Comparison of ENCODE assay signal across 17 cellular contexts in the genomic region with DNA sequence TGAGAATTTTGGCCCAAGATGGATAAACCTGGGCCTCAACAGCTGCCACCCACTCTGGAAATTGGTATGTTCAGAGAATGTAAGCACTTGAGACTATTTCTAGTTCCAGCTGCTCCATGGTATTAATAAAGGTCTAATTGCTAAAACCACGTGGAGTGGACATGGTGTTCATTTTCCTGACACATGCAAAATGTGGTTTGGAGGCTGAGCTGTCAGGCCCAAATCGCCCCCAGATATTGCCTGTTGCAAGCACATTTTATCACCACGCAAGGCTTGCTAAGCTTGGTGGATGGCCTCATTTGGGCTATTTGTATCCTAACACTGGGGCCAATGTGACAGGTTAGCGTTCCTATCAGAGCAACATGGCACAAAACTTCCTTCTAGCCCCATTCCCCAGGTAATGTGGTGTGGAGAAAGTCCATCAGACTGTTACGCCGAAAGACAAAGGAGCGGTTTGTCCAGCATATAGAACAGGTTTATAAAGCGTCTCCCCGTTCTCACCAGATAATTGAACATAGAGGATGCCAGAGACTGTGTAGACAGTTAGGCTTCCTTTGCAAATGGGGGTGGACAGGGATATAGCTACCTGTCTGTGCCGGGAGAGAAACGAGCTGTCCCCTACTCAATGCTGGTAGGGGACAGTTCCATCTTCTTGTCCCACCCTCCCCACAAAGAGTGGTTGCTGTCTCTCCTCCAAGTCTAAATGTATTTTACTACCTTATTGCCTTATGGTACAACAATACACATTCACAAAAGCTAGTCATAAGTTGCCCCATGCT.
DNase-seq lines count a peak whose midpoint lies in the region; ATAC-seq and TF ChIP-seq lines count a peak whose summit lies in the region.
"Had no signal": no experiment of that assay in that cellular context is flagged by ENCODE, and none has a peak within 500 bp of the region (broad histone marks: within the 10 kb centered on the region; RNA-seq: fewer than 3 reads in every experiment).

No MANE protein-coding gene starts in this region.

- no peaks in the 10 kb centered on the region for H3K79me2 ChIP-seq in osteoblast (ENCODE audit: insufficient read depth, low read length)

- ATAC-seq in activated naive CD8-positive, alpha-beta T cell treated with anti-CD3 and anti-CD28 coated beads, Interleukin-2, amount 50 U/mL, for 24 hours: no peak
- ATAC-seq in GM21529 (IDR thresholded peaks at IDR 0.05; ENCODE audit: unreplicated experiment) (peak; percentile 36), HG03159 (IDR thresholded peaks at IDR 0.05; ENCODE audit: unreplicated experiment) (peak; percentile 9), T-helper 17 cell (no peak)
- ATAC-seq: activated T-cell treated with anti-CD3 and anti-CD28 coated beads, Interleukin-2, amount 50 U/mL, for 4 hours had no signal

- H3K4me2 ChIP-seq in osteoblast (ENCODE audit: insufficient read depth, low read length): no peak overlapping the region
- H3K4me2 ChIP-seq: smooth muscle cell had no signal

- no peaks in the 10 kb centered on the region for H3K27me3 ChIP-seq in osteoblast (ENCODE audit: insufficient read depth, low read length)

- no peak for TF ChIP-seq CTCF in osteoblast (IDR thresholded peaks at IDR 0.05; ENCODE audit: extremely low read depth, low read depth, low read length)

- H3K27ac Mint-ChIP-seq in activated naive CD8-positive, alpha-beta T cell treated with anti-CD3 and anti-CD28 coated beads, Interleukin-2, amount 50 U/mL, for 24 hours: peak overlapping the region; percentile 36
- no peak overlapping the region for H3K27ac Mint-ChIP-seq in activated naive CD8-positive, alpha-beta T cell treated with anti-CD3 and anti-CD28 coated beads for 36 hours
- H3K27ac Mint-ChIP-seq in T-helper 17 cell: no peak overlapping the region
- H3K27ac Mint-ChIP-seq: activated CD4-positive, alpha-beta T cell treated with anti-CD3 and anti-CD28 coated beads, Interleukin-2, amount 10 ng/mL, durations not matched to agents 7 days and 5 days; CD4-positive, alpha-beta memory T cell; T-helper 2 cell treated with Interferon-gamma antibody and Interleukin-4, amounts not matched to agents 5 μg/mL and 100 μg/mL, for 36 hours had no signal

- no peaks in the 10 kb centered on the region for H3K36me3 ChIP-seq in osteoblast (ENCODE audit: insufficient read depth, low read length)

- H2AFZ ChIP-seq in osteoblast (ENCODE audit: low read length): no peak overlapping the region

- no peaks in the 10 kb centered on the region for H3K27me3 Mint-ChIP-seq in activated naive CD8-positive, alpha-beta T cell treated with anti-CD3 and anti-CD28 coated beads, Interleukin-2, amount 50 U/mL, for 24 hours
- H3K27me3 Mint-ChIP-seq in activated naive CD8-positive, alpha-beta T cell treated with anti-CD3 and anti-CD28 coated beads for 36 hours: no peaks in the 10 kb centered on the region
- peaks cover 30% of the 10 kb centered on the region for H3K27me3 Mint-ChIP-seq in T-helper 17 cell
- H3K27me3 Mint-ChIP-seq: CD4-positive, alpha-beta memory T cell had no signal

- no peaks in the 10 kb centered on the region for H3K36me3 Mint-ChIP-seq in activated naive CD8-positive, alpha-beta T cell treated with anti-CD3 and anti-CD28 coated beads, Interleukin-2, amount 50 U/mL, for 24 hours (ENCODE audit: low read depth)
- H3K36me3 Mint-ChIP-seq in activated naive CD8-positive, alpha-beta T cell treated with anti-CD3 and anti-CD28 coated beads for 36 hours: no peaks in the 10 kb centered on the region
- H3K36me3 Mint-ChIP-seq in T-helper 17 cell (ENCODE audit: low read depth): no peaks in the 10 kb centered on the region
- H3K36me3 Mint-ChIP-seq: CD4-positive, alpha-beta memory T cell had no signal

- DNase-seq in activated naive CD8-positive, alpha-beta T cell treated with anti-CD3 and anti-CD28 coated beads, Interleukin-2, amount 50 U/mL, for 24 hours: no peak
- no peak for DNase-seq in activated naive CD8-positive, alpha-beta T cell treated with anti-CD3 and anti-CD28 coated beads for 36 hours
- DNase-seq in osteoblast (ENCODE audit: insufficient read length, low spot score, missing footprints) (peak; percentile 62), NCI-H146 (lab: John Stamatoyannopoulos, UW) (no peak), caudate nucleus (lab: John Stamatoyannopoulos, UW) (no peak), T-helper 17 cell (no peak)
- DNase-seq: 8988T; activated CD4-positive, alpha-beta T cell treated with anti-CD3 and anti-CD28 coated beads, Interleukin-2, amount 10 ng/mL, durations not matched to agents 7 days and 5 days; activated T-cell treated with anti-CD3 and anti-CD28 coated beads, Interleukin-2, amount 50 U/mL, for 4 hours; CD4-positive, alpha-beta memory T cell; NCI-H187; NCI-H524 treated with DMSO at 0.1 percent for 48 hours had no signal

- H3K4me1 Mint-ChIP-seq in activated naive CD8-positive, alpha-beta T cell treated with anti-CD3 and anti-CD28 coated beads, Interleukin-2, amount 50 U/mL, for 24 hours: peaks cover 12% of the 10 kb centered on the region
- peaks cover 2% of the 10 kb centered on the region for H3K4me1 Mint-ChIP-seq in activated naive CD8-positive, alpha-beta T cell treated with anti-CD3 and anti-CD28 coated beads for 36 hours
- peaks cover 3% of the 10 kb centered on the region for H3K4me1 Mint-ChIP-seq in T-helper 17 cell
- H3K4me1 Mint-ChIP-seq: activated CD4-positive, alpha-beta T cell treated with anti-CD3 and anti-CD28 coated beads, Interleukin-2, amount 10 ng/mL, durations not matched to agents 7 days and 5 days; CD4-positive, alpha-beta memory T cell had no signal

- no peaks in the 10 kb centered on the region for H4K20me1 ChIP-seq in osteoblast (ENCODE audit: insufficient read depth, low read length)

- no peak overlapping the region for H3K27ac ChIP-seq in osteoblast (ENCODE audit: low read depth, low read length)
- no peak overlapping the region for H3K27ac ChIP-seq in caudate nucleus (ENCODE audit: low read depth, low read length)
- H3K27ac ChIP-seq: RWPE1 had no signal

- H3K9me3 ChIP-seq in osteoblast (ENCODE audit: low read depth, low read length) (no peaks in the 10 kb centered on the region), T-helper 17 cell (ENCODE audit: control insufficient read depth, low read length, poor library complexity, severe bottlenecking) (no peaks in the 10 kb centered on the region)

- H3K9me3 Mint-ChIP-seq in activated naive CD8-positive, alpha-beta T cell treated with anti-CD3 and anti-CD28 coated beads, Interleukin-2, amount 50 U/mL, for 24 hours: no peaks in the 10 kb centered on the region
- H3K9me3 Mint-ChIP-seq in activated naive CD8-positive, alpha-beta T cell treated with anti-CD3 and anti-CD28 coated beads for 36 hours: no peaks in the 10 kb centered on the region
- H3K9me3 Mint-ChIP-seq: activated CD4-positive, alpha-beta T cell treated with anti-CD3 and anti-CD28 coated beads, Interleukin-2, amount 10 ng/mL, durations not matched to agents 7 days and 5 days; activated T-cell treated with anti-CD3 and anti-CD28 coated beads, Interleukin-2, amount 50 U/mL, for 4 hours; CD4-positive, alpha-beta memory T cell; T-helper 2 cell treated with Interferon-gamma antibody and Interleukin-4, amounts not matched to agents 5 μg/mL and 100 μg/mL, for 36 hours had no signal

- H3K4me3 ChIP-seq in osteoblast (ENCODE audit: insufficient read depth, low read length): no peak overlapping the region
- H3K4me3 ChIP-seq: smooth muscle cell had no signal

- H3K4me3 Mint-ChIP-seq in activated naive CD8-positive, alpha-beta T cell treated with anti-CD3 and anti-CD28 coated beads, Interleukin-2, amount 50 U/mL, for 24 hours: no peak overlapping the region
- no peak overlapping the region for H3K4me3 Mint-ChIP-seq in activated naive CD8-positive, alpha-beta T cell treated with anti-CD3 and anti-CD28 coated beads for 36 hours
- no peak overlapping the region for H3K4me3 Mint-ChIP-seq in T-helper 17 cell
- H3K4me3 Mint-ChIP-seq: activated CD4-positive, alpha-beta T cell treated with anti-CD3 and anti-CD28 coated beads, Interleukin-2, amount 10 ng/mL, durations not matched to agents 7 days and 5 days; activated T-cell treated with anti-CD3 and anti-CD28 coated beads, Interleukin-2, amount 50 U/mL, for 4 hours; CD4-positive, alpha-beta memory T cell; T-helper 2 cell treated with Interferon-gamma antibody and Interleukin-4, amounts not matched to agents 5 μg/mL and 100 μg/mL, for 36 hours had no signal

- peaks cover 2% of the 10 kb centered on the region for H3K4me1 ChIP-seq in osteoblast (ENCODE audit: insufficient read depth, low read length)

Comparison
In these comparisons a context has a peak if more than half of its experiments do, and no peak if none do; other contexts are left out.
1. ATAC-seq: peak in GM21529 (single experiment) and HG03159 (single experiment); none in activated naive CD8-positive, alpha-beta T cell treated with anti-CD3 and anti-CD28 coated beads, Interleukin-2, amount 50 U/mL, for 24 hours (single experiment) and T-helper 17 cell (single experiment).